ENCODE assay signal across 22 cellular contexts in the genomic region with DNA sequence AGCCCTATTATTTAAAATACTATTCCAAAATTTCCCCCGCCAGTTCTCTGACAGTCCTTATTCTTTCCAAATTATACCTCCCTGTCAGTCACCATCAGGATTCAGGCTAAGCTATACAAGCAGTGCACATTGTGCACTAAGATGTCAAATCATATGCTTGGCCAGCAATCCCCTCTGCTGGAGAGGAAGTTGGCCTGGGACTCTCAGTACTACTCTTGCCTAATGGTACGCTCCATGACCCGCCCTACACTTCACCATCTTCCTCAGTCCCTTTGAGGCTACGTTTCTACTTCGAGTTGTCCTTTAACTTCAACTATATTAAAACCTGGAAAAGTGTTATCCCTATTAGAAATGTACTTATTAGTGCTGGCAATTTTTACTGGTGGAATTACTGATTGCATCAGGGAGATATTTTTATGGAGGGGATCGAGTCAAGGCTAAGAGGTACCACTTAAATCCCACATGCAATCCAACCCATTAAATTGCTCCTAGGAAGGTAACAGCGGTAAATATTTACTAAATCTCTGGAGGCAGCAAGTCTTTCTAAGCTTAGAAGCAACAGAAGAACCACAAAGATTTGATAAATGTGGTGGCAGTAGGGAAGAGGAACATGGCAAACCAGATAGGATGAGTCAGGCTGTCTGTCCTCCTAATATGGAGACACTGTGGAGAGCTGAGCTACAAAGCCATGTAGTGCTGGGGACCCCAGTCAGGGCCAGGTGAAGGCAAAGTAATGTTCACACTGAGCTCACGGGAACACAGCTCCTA. TPM values are rescaled to one million over a fixed set of nuclear protein-coding genes. Genes with fewer than 3 reads are reported as not detected.
DNase-seq lines count a peak whose midpoint lies in the region; ATAC-seq and TF ChIP-seq lines count a peak whose summit lies in the region.
"Had no signal": no experiment of that assay in that cellular context is flagged by ENCODE, and none has a peak within 500 bp of the region (broad histone marks: within the 10 kb centered on the region; RNA-seq: fewer than 3 reads in every experiment).

No MANE protein-coding gene starts in this region.

- DNase-seq in AG08395 (ENCODE audit: low spot score) (peak; percentile 2), KBM-7 (peak; percentile 25), SKM-1 (lab: John Stamatoyannopoulos, UW; ENCODE audit: unreplicated experiment) (peak; percentile 60), left lung (no peak), DMS53 (lab: John Stamatoyannopoulos, UW) (no peak), A673 (ENCODE audit: low spot score) (no peak), DMS153 treated with DMSO at 0.1 percent for 48 hours (lab: John Stamatoyannopoulos, UW; ENCODE audit: unreplicated experiment) (no peak), left lobe of liver (ENCODE audit: low spot score) (no peak)
- DNase-seq: activated CD4-positive, alpha-beta T cell treated with anti-CD3 and anti-CD28 coated beads, Interleukin-2, amount 50 U/mL, for 1 hour; activated T-cell treated with anti-CD3 and anti-CD28 coated beads, Interleukin-2, amount 50 U/mL, for 4 hours; amygdala; Calu3; cortex of kidney; GOT3; naive thymus-derived CD8-positive, alpha-beta T cell; NCI-H146; NCI-H510A treated with DMSO at 0.1 percent for 48 hours; Peyer's patch; right lobe of liver; stimulated activated naive B cell treated with anti-CD40 and anti-IgM and Interleukin-4, amounts not matched to agents 10 μg/mL and 1 μg/mL and 100 μg/mL, for 72 hours had no signal

- H3K4me1 ChIP-seq in left lung (peaks cover 9 to 23% of the 10 kb centered on the region in 2 donors), A673 (ENCODE audit: insufficient read depth, low read length, poor library complexity, severe bottlenecking) (peaks cover 7% of the 10 kb centered on the region)

- ATAC-seq in left lung (peak; percentile 19), left lobe of liver (no peak)
- ATAC-seq: activated T-cell treated with anti-CD3 and anti-CD28 coated beads, Interleukin-2, amount 50 U/mL, for 4 hours; naive thymus-derived CD8-positive, alpha-beta T cell; stimulated activated naive B cell treated with anti-CD40 and anti-IgM and Interleukin-4, amounts not matched to agents 10 μg/mL and 1 μg/mL and 100 μg/mL, for 72 hours had no signal

- H3K9me3 ChIP-seq in left lung (no peaks in the 10 kb centered on the region), A673 (ENCODE audit: low read depth, low read length, poor library complexity, severe bottlenecking) (no peaks in the 10 kb centered on the region)
- H3K9me3 ChIP-seq: Peyer's patch, right lobe of liver had no signal

- BruUV-seq in A673 (replicated peaks; lab: Mats Ljungman, UMichigan): no TSS peak

- no peak for TF ChIP-seq CTCF in left lung (IDR thresholded peaks at IDR 0.05)
- no peak for TF ChIP-seq CTCF in A673 (conservative IDR thresholded peaks at IDR 0.05; ENCODE audit: low read depth, low read length)

- no peak overlapping the region for H3K4me3 ChIP-seq in left lung
- no peak overlapping the region for H3K4me3 ChIP-seq in A673 (ENCODE audit: low read depth, low read length, poor library complexity, severe bottlenecking)
- H3K4me3 ChIP-seq: hepatocyte, Peyer's patch, right lobe of liver had no signal

- H3K27ac ChIP-seq in left lung (no peak overlapping the region), A673 (ENCODE audit: low read depth, low read length, poor library complexity, severe bottlenecking) (no peak overlapping the region)
- H3K27ac ChIP-seq: hepatocyte, Peyer's patch, right lobe of liver had no signal

- intact Hi-C loops in left lung (cut with DNase I) (no loop called here), A673 (cut with micrococcal nuclease; ENCODE audit: unreplicated experiment) (no loop called here)

- H3K27me3 ChIP-seq in left lung (no peaks in the 10 kb centered on the region), A673 (replicated peaks; ENCODE audit: insufficient read depth, low read depth, low read length, poor library complexity) (no peaks in the 10 kb centered on the region)
- H3K27me3 ChIP-seq: hepatocyte, Peyer's patch, right lobe of liver had no signal

- CTCF ChIA-PET in A673 (lab: Charles Lee): interaction anchor here (0.5 kb wide), 1 partner anchor 12 kb away, joined by 7 read pairs; no protein-coding TSS in a partner anchor

- H3K36me3 ChIP-seq in left lung (peaks cover 0 to 7% of the 10 kb centered on the region in 2 donors), A673 (ENCODE audit: insufficient read depth, low read length, poor library complexity, severe bottlenecking) (peaks cover 4% of the 10 kb centered on the region)

- in situ Hi-C loops in KBM-7 (cut with MboI; ENCODE audit: low pct_unique_long_range_greater_than_20kb, low sequenced_read_pairs): no loop called here

- POLR2A ChIA-PET in A673 (lab: Charles Lee; ENCODE audit: low non-redundant PET): no interaction called here

RNA-seq across cellular contexts. Expression of a gene that starts 2.7 kb away (rescaled TPM):
- 10 to 100 TPM; 40.0 to 43.1 TPM for total RNA-seq in left lung
- 29.6 and 35.6 TPM in 2 replicates for total RNA-seq in A673 (2021)
- 25.8 TPM for total RNA-seq in left lobe of liver

RNA-seq across cellular contexts. Expression of a gene that starts 53.6 kb away (rescaled TPM):
- total RNA-seq in left lung (not detected), A673 (2021) (not detected in 2 replicates), left lobe of liver (0.13 TPM)
- total RNA-seq: activated T-cell treated with anti-CD3 and anti-CD28 coated beads, Interleukin-2, amount 50 U/mL, for 4 hours; Calu3; naive thymus-derived CD8-positive, alpha-beta T cell; T-helper 1 cell treated with Interleukin-12 subunit alpha and Interleukin-12 subunit beta and Interleukin-4 antibody, amounts not matched to agents 30 ng/mL and 1 ng/mL, for 36 hours had no signal

Comparison
In these comparisons a context has a peak if more than half of its experiments do, and no peak if none do; other contexts are left out.
1. DNase-seq: peak in AG08395 (single experiment), KBM-7 (single experiment) and SKM-1 (single experiment); none in left lung (0 of 2), DMS53 (single experiment), A673 (single experiment), DMS153 treated with DMSO at 0.1 percent for 48 hours (single experiment) and left lobe of liver (single experiment).